1 cellular context compared by ENCODE assay signal in genomic region chr1:224411766-224412165, GRCh38.
TF ChIP-seq lines count a peak whose summit lies in the region.

No MANE protein-coding gene starts in this region.

TF ChIP-seq in HEK293, 187 proteins besides CTCF, POLR2A, EP300 and RAD21 (continued from another document and continues in another):
- TF ChIP-seq ZNF26 (tag by site-specific recombination; IDR thresholded peaks at IDR 0.05) (no peak), ZNF76 (tag by site-specific recombination; IDR thresholded peaks at IDR 0.05; ENCODE audit: borderline replicate concordance, low read depth) (no peak), ZNF843 (tag by site-specific recombination; IDR thresholded peaks at IDR 0.05) (0 out of 2 replicates have a peak, but pooled peaks have one; percentile 11), BCL11B (tag by site-specific recombination; IDR thresholded peaks at IDR 0.05; ENCODE audit: low read depth) (no peak), ZSCAN4 (tag by site-specific recombination; IDR thresholded peaks at IDR 0.05) (no peak), GLIS2 (tag by site-specific recombination; IDR thresholded peaks at IDR 0.05) (no peak), ZNF560 (tag by site-specific recombination; IDR thresholded peaks at IDR 0.05; ENCODE audit: borderline replicate concordance) (no peak), ZNF274 (IDR thresholded peaks at IDR 0.05; ENCODE audit: low read length) (no peak), ZNF274 (tag by site-specific recombination; IDR thresholded peaks at IDR 0.05; ENCODE audit: borderline replicate concordance) (no peak), ZNF23 (tag by site-specific recombination; IDR thresholded peaks at IDR 0.05; ENCODE audit: borderline replicate concordance) (no peak), ZNF701 (tag by site-specific recombination; IDR thresholded peaks at IDR 0.05) (no peak), PRDM1 (tag by site-specific recombination; IDR thresholded peaks at IDR 0.05) (no peak), MEIS1 (CRISPR knock-in tag; IDR thresholded peaks at IDR 0.05; ENCODE audit: borderline replicate concordance) (no peak), ZNF146 (tag by site-specific recombination; IDR thresholded peaks at IDR 0.05) (0 out of 2 replicates have a peak, but pooled peaks have one; percentile 31), ZNF394 (tag by site-specific recombination; IDR thresholded peaks at IDR 0.05; ENCODE audit: borderline replicate concordance) (peak; percentile 53; the same call in 1 of the 2 replicates), ZNF341 (tag by site-specific recombination; IDR thresholded peaks at IDR 0.05; ENCODE audit: low read depth) (no peak), SP7 (tag by site-specific recombination; IDR thresholded peaks at IDR 0.05) (peak; percentile 28; the same call in 1 of the 2 replicates), ZSCAN5A (tag by site-specific recombination; IDR thresholded peaks at IDR 0.05) (no peak), ZNF416 (tag by site-specific recombination; IDR thresholded peaks at IDR 0.05) (no peak), PATZ1 (tag by site-specific recombination; IDR thresholded peaks at IDR 0.05) (peak; percentile 78), ZNF518A (tag by site-specific recombination; conservative IDR thresholded peaks at IDR 0.05; ENCODE audit: low read depth) (no peak), ZNF837 (tag by site-specific recombination; IDR thresholded peaks at IDR 0.05) (no peak), ZBTB10 (tag by site-specific recombination; IDR thresholded peaks at IDR 0.05) (no peak), ZNF202 (tag by site-specific recombination; IDR thresholded peaks at IDR 0.05; ENCODE audit: borderline replicate concordance) (no peak), ZNF433 (tag by site-specific recombination; IDR thresholded peaks at IDR 0.05; ENCODE audit: low read depth) (no peak), ZNF473 (tag by site-specific recombination; IDR thresholded peaks at IDR 0.05) (no peak), ZNF513 (tag by site-specific recombination; IDR thresholded peaks at IDR 0.05) (no peak), REPIN1 (tag by site-specific recombination; IDR thresholded peaks at IDR 0.05; ENCODE audit: low read depth) (no peak), ZNF292 (tag by site-specific recombination; IDR thresholded peaks at IDR 0.05; ENCODE audit: borderline replicate concordance, low read depth) (no peak), ZBTB7A (tag by site-specific recombination; IDR thresholded peaks at IDR 0.05; ENCODE audit: low read depth) (no peak), ZNF335 (tag by site-specific recombination; conservative IDR thresholded peaks at IDR 0.05) (no peak), KLF9 (tag by site-specific recombination; IDR thresholded peaks at IDR 0.05; ENCODE audit: low read depth) (no peak), ZBTB1 (tag by site-specific recombination; IDR thresholded peaks at IDR 0.05) (no peak), ZNF670 (tag by site-specific recombination; IDR thresholded peaks at IDR 0.05; ENCODE audit: low read depth) (no peak), ZNF423 (tag by site-specific recombination; IDR thresholded peaks at IDR 0.05) (no peak), ZNF610 (tag by site-specific recombination; IDR thresholded peaks at IDR 0.05; ENCODE audit: borderline replicate concordance) (no peak), ZNF10 (tag by site-specific recombination; IDR thresholded peaks at IDR 0.05) (peak; percentile 78), ZFP69B (tag by site-specific recombination; IDR thresholded peaks at IDR 0.05) (peak; percentile 59; the same call in 1 of the 2 replicates), ZNF510 (tag by site-specific recombination; IDR thresholded peaks at IDR 0.05; ENCODE audit: insufficient replicate concordance) (no peak), ZBTB48 (tag by site-specific recombination; IDR thresholded peaks at IDR 0.05) (no peak), ZNF623 (tag by site-specific recombination; IDR thresholded peaks at IDR 0.05) (no peak), ZNF112 (tag by site-specific recombination; IDR thresholded peaks at IDR 0.05) (no peak), ZNF398 (tag by site-specific recombination; IDR thresholded peaks at IDR 0.05) (peak; percentile 88), ZNF354C (tag by site-specific recombination; IDR thresholded peaks at IDR 0.05; ENCODE audit: borderline replicate concordance, low read depth) (no peak), ZNF692 (tag by site-specific recombination; IDR thresholded peaks at IDR 0.05) (peak; percentile 45), ZNF426 (tag by site-specific recombination; IDR thresholded peaks at IDR 0.05) (no peak)
